Comparison of ENCODE assay signal across 1 cellular context in genomic region chr6:33199687-33200233, GRCh38.
TF ChIP-seq lines count a peak whose summit lies in the region.

No MANE protein-coding gene starts in this region.

TF ChIP-seq in endothelial cell of umbilical vein, 7 proteins besides CTCF, POLR2A, EP300 and RAD21:
- TF ChIP-seq JUN (IDR thresholded peaks at IDR 0.05; ENCODE audit: borderline replicate concordance, insufficient read depth, insufficient read length, low read depth) (no peak), MYC (IDR thresholded peaks at IDR 0.05; ENCODE audit: low read depth, low read length) (no peak), MAX (IDR thresholded peaks at IDR 0.05; ENCODE audit: insufficient read depth, insufficient read length) (no peak), POLR2AphosphoS5 (IDR thresholded peaks at IDR 0.05; ENCODE audit: insufficient read depth, low read depth, low read length) (no peak), GATA2 (IDR thresholded peaks at IDR 0.05; ENCODE audit: insufficient read depth, insufficient read length, low read depth, low read length) (no peak), EZH2 (IDR thresholded peaks at IDR 0.05; ENCODE audit: borderline replicate concordance, low read depth, low read length, severe bottlenecking) (no peak), FOS (IDR thresholded peaks at IDR 0.05; ENCODE audit: borderline replicate concordance, insufficient read depth, low read length) (no peak)
